In the genomic region with DNA sequence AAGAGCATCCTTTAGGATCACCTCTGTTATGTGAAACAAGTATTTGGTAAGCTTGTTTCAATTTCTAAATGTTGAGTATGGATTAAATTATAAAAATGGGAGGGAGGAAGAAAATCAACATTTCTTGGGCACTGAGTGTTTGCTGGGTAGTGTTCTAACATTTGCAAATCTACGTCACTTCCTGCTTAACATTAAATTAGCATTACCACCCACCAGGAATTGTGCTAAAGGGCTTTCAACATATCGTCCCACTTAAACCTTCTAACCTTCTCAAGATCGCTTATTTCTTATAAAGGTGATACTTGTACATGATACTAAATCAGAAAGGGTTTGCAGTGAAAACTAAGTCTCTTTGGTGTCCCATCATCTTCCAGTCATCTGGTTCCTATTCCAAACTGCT, we compare ENCODE assay signal across 2 cellular contexts.
TF ChIP-seq lines count a peak whose summit lies in the region.

No MANE protein-coding gene starts in this region.

TF ChIP-seq in HepG2, 621 proteins besides CTCF, POLR2A, EP300 and RAD21 (continues in another document):
- TF ChIP-seq, protein P1, sequence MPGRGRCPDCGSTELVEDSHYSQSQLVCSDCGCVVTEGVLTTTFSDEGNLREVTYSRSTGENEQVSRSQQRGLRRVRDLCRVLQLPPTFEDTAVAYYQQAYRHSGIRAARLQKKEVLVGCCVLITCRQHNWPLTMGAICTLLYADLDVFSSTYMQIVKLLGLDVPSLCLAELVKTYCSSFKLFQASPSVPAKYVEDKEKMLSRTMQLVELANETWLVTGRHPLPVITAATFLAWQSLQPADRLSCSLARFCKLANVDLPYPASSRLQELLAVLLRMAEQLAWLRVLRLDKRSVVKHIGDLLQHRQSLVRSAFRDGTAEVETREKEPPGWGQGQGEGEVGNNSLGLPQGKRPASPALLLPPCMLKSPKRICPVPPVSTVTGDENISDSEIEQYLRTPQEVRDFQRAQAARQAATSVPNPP (CRISPR knock-in tag; IDR thresholded peaks at IDR 0.05), result no peak
- TF ChIP-seq ZNF275 (CRISPR knock-in tag; IDR thresholded peaks at IDR 0.05; ENCODE audit: borderline replicate concordance) (no peak), ZNF20 (CRISPR knock-in tag; IDR thresholded peaks at IDR 0.05) (no peak), NFIB (CRISPR knock-in tag; IDR thresholded peaks at IDR 0.05; ENCODE audit: borderline replicate concordance) (no peak), STAT6 (CRISPR knock-in tag; IDR thresholded peaks at IDR 0.05; ENCODE audit: borderline replicate concordance) (no peak), YY1 (IDR thresholded peaks at IDR 0.05; ENCODE audit: insufficient read depth, insufficient replicate concordance, low read depth, low read length) (no peak), CHD4 (IDR thresholded peaks at IDR 0.05; ENCODE audit: borderline replicate concordance, low read length) (no peak), MAZ (IDR thresholded peaks at IDR 0.05; ENCODE audit: borderline replicate concordance, low read depth, low read length) (no peak), MAZ (CRISPR knock-in tag; IDR thresholded peaks at IDR 0.05; ENCODE audit: low read depth) (no peak), MXD3 (CRISPR knock-in tag; IDR thresholded peaks at IDR 0.05) (no peak), SIX1 (CRISPR knock-in tag; IDR thresholded peaks at IDR 0.05; ENCODE audit: borderline replicate concordance) (no peak)
- TF ChIP-seq, protein P2, sequence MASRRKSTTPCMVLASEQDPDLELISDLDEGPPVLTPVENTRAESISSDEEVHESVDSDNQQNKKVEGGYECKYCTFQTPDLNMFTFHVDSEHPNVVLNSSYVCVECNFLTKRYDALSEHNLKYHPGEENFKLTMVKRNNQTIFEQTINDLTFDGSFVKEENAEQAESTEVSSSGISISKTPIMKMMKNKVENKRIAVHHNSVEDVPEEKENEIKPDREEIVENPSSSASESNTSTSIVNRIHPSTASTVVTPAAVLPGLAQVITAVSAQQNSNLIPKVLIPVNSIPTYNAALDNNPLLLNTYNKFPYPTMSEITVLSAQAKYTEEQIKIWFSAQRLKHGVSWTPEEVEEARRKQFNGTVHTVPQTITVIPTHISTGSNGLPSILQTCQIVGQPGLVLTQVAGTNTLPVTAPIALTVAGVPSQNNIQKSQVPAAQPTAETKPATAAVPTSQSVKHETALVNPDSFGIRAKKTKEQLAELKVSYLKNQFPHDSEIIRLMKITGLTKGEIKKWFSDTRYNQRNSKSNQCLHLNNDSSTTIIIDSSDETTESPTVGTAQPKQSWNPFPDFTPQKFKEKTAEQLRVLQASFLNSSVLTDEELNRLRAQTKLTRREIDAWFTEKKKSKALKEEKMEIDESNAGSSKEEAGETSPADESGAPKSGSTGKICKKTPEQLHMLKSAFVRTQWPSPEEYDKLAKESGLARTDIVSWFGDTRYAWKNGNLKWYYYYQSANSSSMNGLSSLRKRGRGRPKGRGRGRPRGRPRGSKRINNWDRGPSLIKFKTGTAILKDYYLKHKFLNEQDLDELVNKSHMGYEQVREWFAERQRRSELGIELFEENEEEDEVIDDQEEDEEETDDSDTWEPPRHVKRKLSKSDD (CRISPR knock-in tag; IDR thresholded peaks at IDR 0.05; ENCODE audit: low read depth), result no peak
- TF ChIP-seq, protein P3, sequence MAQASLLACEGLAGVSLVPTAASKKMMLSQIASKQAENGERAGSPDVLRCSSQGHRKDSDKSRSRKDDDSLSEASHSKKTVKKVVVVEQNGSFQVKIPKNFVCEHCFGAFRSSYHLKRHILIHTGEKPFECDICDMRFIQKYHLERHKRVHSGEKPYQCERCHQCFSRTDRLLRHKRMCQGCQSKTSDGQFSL (CRISPR knock-in tag; IDR thresholded peaks at IDR 0.05), result no peak
- TF ChIP-seq, protein P4, sequence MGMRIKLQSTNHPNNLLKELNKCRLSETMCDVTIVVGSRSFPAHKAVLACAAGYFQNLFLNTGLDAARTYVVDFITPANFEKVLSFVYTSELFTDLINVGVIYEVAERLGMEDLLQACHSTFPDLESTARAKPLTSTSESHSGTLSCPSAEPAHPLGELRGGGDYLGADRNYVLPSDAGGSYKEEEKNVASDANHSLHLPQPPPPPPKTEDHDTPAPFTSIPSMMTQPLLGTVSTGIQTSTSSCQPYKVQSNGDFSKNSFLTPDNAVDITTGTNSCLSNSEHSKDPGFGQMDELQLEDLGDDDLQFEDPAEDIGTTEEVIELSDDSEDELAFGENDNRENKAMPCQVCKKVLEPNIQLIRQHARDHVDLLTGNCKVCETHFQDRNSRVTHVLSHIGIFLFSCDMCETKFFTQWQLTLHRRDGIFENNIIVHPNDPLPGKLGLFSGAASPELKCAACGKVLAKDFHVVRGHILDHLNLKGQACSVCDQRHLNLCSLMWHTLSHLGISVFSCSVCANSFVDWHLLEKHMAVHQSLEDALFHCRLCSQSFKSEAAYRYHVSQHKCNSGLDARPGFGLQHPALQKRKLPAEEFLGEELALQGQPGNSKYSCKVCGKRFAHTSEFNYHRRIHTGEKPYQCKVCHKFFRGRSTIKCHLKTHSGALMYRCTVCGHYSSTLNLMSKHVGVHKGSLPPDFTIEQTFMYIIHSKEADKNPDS (CRISPR knock-in tag; IDR thresholded peaks at IDR 0.05), result no peak

TF ChIP-seq in WTC11, 78 proteins besides CTCF, POLR2A, EP300 and RAD21:
- TF ChIP-seq, protein P5, sequence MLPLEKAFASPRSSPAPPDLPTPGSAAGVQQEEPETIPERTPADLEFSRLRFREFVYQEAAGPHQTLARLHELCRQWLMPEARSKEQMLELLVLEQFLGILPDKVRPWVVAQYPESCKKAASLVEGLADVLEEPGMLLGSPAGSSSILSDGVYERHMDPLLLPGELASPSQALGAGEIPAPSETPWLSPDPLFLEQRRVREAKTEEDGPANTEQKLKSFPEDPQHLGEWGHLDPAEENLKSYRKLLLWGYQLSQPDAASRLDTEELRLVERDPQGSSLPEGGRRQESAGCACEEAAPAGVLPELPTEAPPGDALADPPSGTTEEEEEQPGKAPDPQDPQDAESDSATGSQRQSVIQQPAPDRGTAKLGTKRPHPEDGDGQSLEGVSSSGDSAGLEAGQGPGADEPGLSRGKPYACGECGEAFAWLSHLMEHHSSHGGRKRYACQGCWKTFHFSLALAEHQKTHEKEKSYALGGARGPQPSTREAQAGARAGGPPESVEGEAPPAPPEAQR (CRISPR knock-in tag; IDR thresholded peaks at IDR 0.05), result no peak
- no peak for TF ChIP-seq SP1 (CRISPR knock-in tag; conservative IDR thresholded peaks at IDR 0.05)
- TF ChIP-seq GRHL2 (CRISPR knock-in tag; IDR thresholded peaks at IDR 0.05; ENCODE audit: insufficient replicate concordance, severe bottlenecking), result no peak
- TF ChIP-seq, protein P6, sequence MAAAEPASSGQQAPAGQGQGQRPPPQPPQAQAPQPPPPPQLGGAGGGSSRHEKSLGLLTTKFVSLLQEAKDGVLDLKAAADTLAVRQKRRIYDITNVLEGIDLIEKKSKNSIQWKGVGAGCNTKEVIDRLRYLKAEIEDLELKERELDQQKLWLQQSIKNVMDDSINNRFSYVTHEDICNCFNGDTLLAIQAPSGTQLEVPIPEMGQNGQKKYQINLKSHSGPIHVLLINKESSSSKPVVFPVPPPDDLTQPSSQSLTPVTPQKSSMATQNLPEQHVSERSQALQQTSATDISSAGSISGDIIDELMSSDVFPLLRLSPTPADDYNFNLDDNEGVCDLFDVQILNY (CRISPR knock-in tag; IDR thresholded peaks at IDR 0.05), result no peak
- TF ChIP-seq JUN (CRISPR knock-in tag; IDR thresholded peaks at IDR 0.05), result no peak
